ENCODE assay signal across 1 cellular context in the genomic region with DNA sequence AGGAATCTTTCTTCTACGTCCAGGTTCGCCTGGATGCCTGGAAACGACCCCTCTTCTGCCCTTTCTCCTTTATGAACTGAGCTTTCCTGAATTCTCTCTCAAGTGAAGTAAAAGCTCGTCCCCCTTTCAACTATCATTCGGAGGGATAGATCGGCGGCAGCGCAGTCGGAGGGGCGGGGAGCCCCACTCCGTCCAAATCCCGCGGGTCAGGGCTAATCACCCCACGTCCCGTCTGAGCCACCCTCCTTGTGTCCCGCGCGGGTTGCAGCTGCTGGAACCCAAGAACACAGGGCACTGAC.
TF ChIP-seq lines count a peak whose summit lies in the region.

No MANE protein-coding gene starts in this region.

TF ChIP-seq in HCT116, 20 proteins besides CTCF, POLR2A, EP300 and RAD21 (continued from another document):
- TF ChIP-seq ZBTB33 (IDR thresholded peaks at IDR 0.05; ENCODE audit: extremely low read depth, insufficient replicate concordance, low read length) (no peak), EZH2 (IDR thresholded peaks at IDR 0.05) (no peak), FOSL1 (IDR thresholded peaks at IDR 0.05; ENCODE audit: low read depth) (no peak), EZH2phosphoT487 (IDR thresholded peaks at IDR 0.05; ENCODE audit: borderline replicate concordance) (no peak), ELF1 (IDR thresholded peaks at IDR 0.05; ENCODE audit: borderline replicate concordance, low read depth) (no peak), SP1 (IDR thresholded peaks at IDR 0.05; ENCODE audit: low read depth) (no peak), CEBPB (IDR thresholded peaks at IDR 0.05; ENCODE audit: low read depth) (no peak), POLR2AphosphoS5 (IDR thresholded peaks at IDR 0.05; ENCODE audit: low read depth, low read length) (no peak), JUND (IDR thresholded peaks at IDR 0.05) (no peak), SRF (IDR thresholded peaks at IDR 0.05; ENCODE audit: low read depth) (no peak), ZFX (IDR thresholded peaks at IDR 0.05) (no peak), YY1 (IDR thresholded peaks at IDR 0.05; ENCODE audit: extremely low read depth, insufficient replicate concordance, low read depth, low read length) (no peak), SIN3A (IDR thresholded peaks at IDR 0.05; ENCODE audit: low read depth) (no peak)
- TF ChIP-seq, protein P1, sequence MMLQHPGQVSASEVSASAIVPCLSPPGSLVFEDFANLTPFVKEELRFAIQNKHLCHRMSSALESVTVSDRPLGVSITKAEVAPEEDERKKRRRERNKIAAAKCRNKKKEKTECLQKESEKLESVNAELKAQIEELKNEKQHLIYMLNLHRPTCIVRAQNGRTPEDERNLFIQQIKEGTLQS (IDR thresholded peaks at IDR 0.05), result no peak
- TF ChIP-seq, protein P2, sequence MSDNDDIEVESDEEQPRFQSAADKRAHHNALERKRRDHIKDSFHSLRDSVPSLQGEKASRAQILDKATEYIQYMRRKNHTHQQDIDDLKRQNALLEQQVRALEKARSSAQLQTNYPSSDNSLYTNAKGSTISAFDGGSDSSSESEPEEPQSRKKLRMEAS (IDR thresholded peaks at IDR 0.05), result no peak
- TF ChIP-seq, protein P3, sequence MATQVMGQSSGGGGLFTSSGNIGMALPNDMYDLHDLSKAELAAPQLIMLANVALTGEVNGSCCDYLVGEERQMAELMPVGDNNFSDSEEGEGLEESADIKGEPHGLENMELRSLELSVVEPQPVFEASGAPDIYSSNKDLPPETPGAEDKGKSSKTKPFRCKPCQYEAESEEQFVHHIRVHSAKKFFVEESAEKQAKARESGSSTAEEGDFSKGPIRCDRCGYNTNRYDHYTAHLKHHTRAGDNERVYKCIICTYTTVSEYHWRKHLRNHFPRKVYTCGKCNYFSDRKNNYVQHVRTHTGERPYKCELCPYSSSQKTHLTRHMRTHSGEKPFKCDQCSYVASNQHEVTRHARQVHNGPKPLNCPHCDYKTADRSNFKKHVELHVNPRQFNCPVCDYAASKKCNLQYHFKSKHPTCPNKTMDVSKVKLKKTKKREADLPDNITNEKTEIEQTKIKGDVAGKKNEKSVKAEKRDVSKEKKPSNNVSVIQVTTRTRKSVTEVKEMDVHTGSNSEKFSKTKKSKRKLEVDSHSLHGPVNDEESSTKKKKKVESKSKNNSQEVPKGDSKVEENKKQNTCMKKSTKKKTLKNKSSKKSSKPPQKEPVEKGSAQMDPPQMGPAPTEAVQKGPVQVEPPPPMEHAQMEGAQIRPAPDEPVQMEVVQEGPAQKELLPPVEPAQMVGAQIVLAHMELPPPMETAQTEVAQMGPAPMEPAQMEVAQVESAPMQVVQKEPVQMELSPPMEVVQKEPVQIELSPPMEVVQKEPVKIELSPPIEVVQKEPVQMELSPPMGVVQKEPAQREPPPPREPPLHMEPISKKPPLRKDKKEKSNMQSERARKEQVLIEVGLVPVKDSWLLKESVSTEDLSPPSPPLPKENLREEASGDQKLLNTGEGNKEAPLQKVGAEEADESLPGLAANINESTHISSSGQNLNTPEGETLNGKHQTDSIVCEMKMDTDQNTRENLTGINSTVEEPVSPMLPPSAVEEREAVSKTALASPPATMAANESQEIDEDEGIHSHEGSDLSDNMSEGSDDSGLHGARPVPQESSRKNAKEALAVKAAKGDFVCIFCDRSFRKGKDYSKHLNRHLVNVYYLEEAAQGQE (IDR thresholded peaks at IDR 0.05; ENCODE audit: low read depth), result no peak
